Comparison of ENCODE assay signal across 19 cellular contexts in genomic region chr2:165113414-165113813, GRCh38.
DNase-seq lines count a peak whose midpoint lies in the region; ATAC-seq and TF ChIP-seq lines count a peak whose summit lies in the region.
"Had no signal": no experiment of that assay in that cellular context is flagged by ENCODE, and none has a peak within 500 bp of the region (broad histone marks: within the 10 kb centered on the region; RNA-seq: fewer than 3 reads in every experiment).

No MANE protein-coding gene starts in this region.

- H3K27ac Mint-ChIP-seq in activated naive CD4-positive, alpha-beta T cell treated with anti-CD3 and anti-CD28 coated beads for 36 hours: no peak overlapping the region
- H3K27ac Mint-ChIP-seq: CD4-positive, alpha-beta T cell; neural progenitor cell; stimulated activated naive CD8-positive, alpha-beta T cell treated with anti-CD3 and anti-CD28 coated beads, Interleukin-15, amount 100 ng/mL, for 72 hours had no signal

- H3K36me3 Mint-ChIP-seq in activated naive CD4-positive, alpha-beta T cell treated with anti-CD3 and anti-CD28 coated beads for 36 hours (ENCODE audit: low read depth): no peaks in the 10 kb centered on the region
- H3K36me3 Mint-ChIP-seq: neural progenitor cell had no signal

- H3K36me3 ChIP-seq in ACC112 (ENCODE audit: insufficient read depth, low read length): no peaks in the 10 kb centered on the region
- H3K36me3 ChIP-seq in brain microvascular endothelial cell (replicated peaks): no peaks in the 10 kb centered on the region
- H3K36me3 ChIP-seq: neural progenitor cell, upper lobe of right lung had no signal

- no peak for TF ChIP-seq CTCF in brain microvascular endothelial cell (IDR thresholded peaks at IDR 0.05; ENCODE audit: low read depth, low read length, missing control alignments)

- H3K27ac ChIP-seq in ACC112 (ENCODE audit: low read depth, low read length) (no peak overlapping the region), brain microvascular endothelial cell (peak overlapping the region; percentile 35)
- H3K27ac ChIP-seq: A549, coronary artery, neural progenitor cell, upper lobe of right lung had no signal

- H2AFZ ChIP-seq in ACC112 (ENCODE audit: low read length, unreplicated experiment): no peak overlapping the region
- H2AFZ ChIP-seq: neural progenitor cell had no signal

- peak overlapping the region; percentile 25; the same call in 1 of the 2 replicates for H3K4me3 ChIP-seq in ACC112 (ENCODE audit: low read depth, low read length)
- no peak overlapping the region for H3K4me3 ChIP-seq in brain microvascular endothelial cell (ENCODE audit: low read depth, low read length)
- H3K4me3 ChIP-seq: A549, coronary artery, neural progenitor cell, upper lobe of right lung had no signal

- no peak overlapping the region for H3K4me3 Mint-ChIP-seq in activated naive CD4-positive, alpha-beta T cell treated with anti-CD3 and anti-CD28 coated beads for 36 hours
- H3K4me3 Mint-ChIP-seq: CD4-positive, alpha-beta T cell; neural progenitor cell; stimulated activated naive CD8-positive, alpha-beta T cell treated with anti-CD3 and anti-CD28 coated beads, Interleukin-15, amount 100 ng/mL, for 72 hours had no signal

- H3K27me3 ChIP-seq in ACC112 (ENCODE audit: insufficient read depth, low read length) (no peaks in the 10 kb centered on the region), brain microvascular endothelial cell (replicated peaks) (no peaks in the 10 kb centered on the region)
- H3K27me3 ChIP-seq: neural progenitor cell, upper lobe of right lung had no signal

- H3K27me3 Mint-ChIP-seq in activated naive CD4-positive, alpha-beta T cell treated with anti-CD3 and anti-CD28 coated beads for 36 hours (ENCODE audit: low read depth): no peaks in the 10 kb centered on the region
- H3K27me3 Mint-ChIP-seq: CD4-positive, alpha-beta T cell; stimulated activated naive CD8-positive, alpha-beta T cell treated with anti-CD3 and anti-CD28 coated beads, Interleukin-15, amount 100 ng/mL, for 72 hours had no signal

- intact Hi-C loops in activated naive CD4-positive, alpha-beta T cell treated with anti-CD3 and anti-CD28 coated beads for 36 hours (cut with micrococcal nuclease): no loop called here
- intact Hi-C loops in cardiac septum (cut with DNase I): no loop called here

- CTCF ChIA-PET in activated naive CD4-positive, alpha-beta T cell treated with anti-CD3 and anti-CD28 coated beads for 36 hours (lab: Charles Lee): no interaction called here

- no peaks in the 10 kb centered on the region for H3K9me3 Mint-ChIP-seq in activated naive CD4-positive, alpha-beta T cell treated with anti-CD3 and anti-CD28 coated beads for 36 hours
- H3K9me3 Mint-ChIP-seq: CD4-positive, alpha-beta T cell; neural progenitor cell; stimulated activated naive CD8-positive, alpha-beta T cell treated with anti-CD3 and anti-CD28 coated beads, Interleukin-15, amount 100 ng/mL, for 72 hours had no signal

- H3K4me1 Mint-ChIP-seq in activated naive CD4-positive, alpha-beta T cell treated with anti-CD3 and anti-CD28 coated beads for 36 hours (ENCODE audit: low read depth): no peaks in the 10 kb centered on the region
- H3K4me1 Mint-ChIP-seq: stimulated activated naive CD8-positive, alpha-beta T cell treated with anti-CD3 and anti-CD28 coated beads, Interleukin-15, amount 100 ng/mL, for 72 hours had no signal

- peak; percentile 25 for DNase-seq in M059J (ENCODE audit: low read depth)
- peak; percentile 45 for DNase-seq in brain microvascular endothelial cell
- peak; percentile 6 for DNase-seq in iris pigment epithelial cell (ENCODE audit: low read depth)
- DNase-seq in activated naive CD4-positive, alpha-beta T cell treated with anti-CD3 and anti-CD28 coated beads for 36 hours: no peak
- no peak for DNase-seq in NCI-H446 treated with DMSO at 0.1 percent for 48 hours (lab: John Stamatoyannopoulos, UW)
- DNase-seq in cardiac septum (ENCODE audit: low spot score): no peak
- DNase-seq: activated CD4-positive, CD25-positive, alpha-beta regulatory T cell treated with anti-CD3 and anti-CD28 coated beads, Interleukin-2, amount 50 U/mL, for 72 hours; activated effector memory CD4-positive, alpha-beta T cell treated with anti-CD3 and anti-CD28 coated beads, Interleukin-2, amount 50 U/mL, for 16 hours; CD4-positive, alpha-beta T cell; DMS79 treated with DMSO at 0.1 percent for 48 hours; midbrain; stimulated activated naive CD8-positive, alpha-beta T cell treated with anti-CD3 and anti-CD28 coated beads, Interleukin-15, amount 100 ng/mL, for 72 hours; T1000; upper lobe of right lung had no signal

- peaks cover 20% of the 10 kb centered on the region for H3K4me1 ChIP-seq in ACC112 (ENCODE audit: control insufficient read depth, insufficient read depth, low read length, unreplicated experiment)
- H3K4me1 ChIP-seq: neural progenitor cell, upper lobe of right lung had no signal

- ATAC-seq in GM19397 (IDR thresholded peaks at IDR 0.05; ENCODE audit: unreplicated experiment): no peak
- ATAC-seq: A549; stimulated activated naive CD8-positive, alpha-beta T cell treated with anti-CD3 and anti-CD28 coated beads, Interleukin-15, amount 100 ng/mL, for 72 hours; upper lobe of right lung had no signal

- in situ Hi-C loops in brain microvascular endothelial cell (cut with HindIII; ENCODE audit: low pct_ligation_motif_present, low sequenced_read_pairs): no loop called here

- no peaks in the 10 kb centered on the region for H3K79me2 ChIP-seq in ACC112 (ENCODE audit: control insufficient read depth, insufficient read depth, low read length, unreplicated experiment)

Comparison
In these comparisons a context has a peak if more than half of its experiments do, and no peak if none do; other contexts are left out.
1. DNase-seq: peak in M059J (single experiment), brain microvascular endothelial cell (single experiment) and iris pigment epithelial cell (single experiment); none in activated naive CD4-positive, alpha-beta T cell treated with anti-CD3 and anti-CD28 coated beads for 36 hours (single experiment), NCI-H446 treated with DMSO at 0.1 percent for 48 hours (single experiment) and cardiac septum (single experiment).